In the genomic region with DNA sequence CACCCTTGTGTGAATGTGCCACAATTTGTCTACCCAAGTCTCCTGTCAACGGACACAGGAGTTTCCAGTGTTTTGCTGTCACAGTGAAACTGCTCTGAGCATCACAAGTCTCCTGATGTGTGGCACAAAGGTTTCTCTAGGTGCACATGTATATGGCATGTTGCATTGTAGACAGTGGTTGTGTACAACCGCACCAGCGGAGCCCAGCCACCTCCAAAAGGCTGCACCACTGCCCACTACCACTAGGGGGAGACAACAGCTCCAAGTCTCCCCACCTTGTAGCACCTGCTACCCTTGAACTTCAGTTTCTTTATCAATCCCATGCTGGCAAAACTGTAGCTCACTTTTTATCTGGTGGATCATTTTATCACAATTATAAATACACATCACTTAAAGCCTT, we compare ENCODE assay signal across 9 cellular contexts.
DNase-seq lines count a peak whose midpoint lies in the region; TF ChIP-seq lines count a peak whose summit lies in the region.
"Had no signal": no experiment of that assay in that cellular context is flagged by ENCODE, and none has a peak within 500 bp of the region (broad histone marks: within the 10 kb centered on the region; RNA-seq: fewer than 3 reads in every experiment).

No MANE protein-coding gene starts in this region.

- no peak overlapping the region for H3K27ac Mint-ChIP-seq in HFFc6
- no peak overlapping the region for H3K27ac Mint-ChIP-seq in neural crest cell (ENCODE audit: unreplicated experiment)

- no peaks in the 10 kb centered on the region for H3K9me3 ChIP-seq in WERI-Rb-1 (ENCODE audit: severe bottlenecking)
- peaks cover 0 to 18% (median 13%) of the 10 kb centered on the region in 3 donors for H3K9me3 ChIP-seq in tibial artery

- H3K4me3 Mint-ChIP-seq in HFFc6 (no peak overlapping the region), neural crest cell (no peak overlapping the region)

- H3K9me3 Mint-ChIP-seq in HFFc6 (no peaks in the 10 kb centered on the region), neural crest cell (peaks cover 8% of the 10 kb centered on the region)

- H3K36me3 Mint-ChIP-seq in HFFc6 (ENCODE audit: low read depth): no peaks in the 10 kb centered on the region; the same call in none of the 2 replicates
- peaks cover 3% of the 10 kb centered on the region for H3K36me3 Mint-ChIP-seq in neural crest cell (ENCODE audit: low read depth)

- H3K27ac ChIP-seq in WERI-Rb-1 (no peak overlapping the region), tibial artery (no peak overlapping the region)

- H3K4me1 Mint-ChIP-seq in HFFc6 (ENCODE audit: low read depth): peaks cover 11% of the 10 kb centered on the region
- no peaks in the 10 kb centered on the region for H3K4me1 Mint-ChIP-seq in neural crest cell

- intact Hi-C loops in tibial artery (cut with DNase I; ENCODE audit: low total_unique reads): no loop called here

- DNase-seq in SKM-1 treated with dmso at 0.1 percent for 144 hours (lab: John Stamatoyannopoulos, UW; ENCODE audit: unreplicated experiment): peak; percentile 38
- no peak for DNase-seq in SKM-1 (lab: John Stamatoyannopoulos, UW; ENCODE audit: unreplicated experiment)
- no peak for DNase-seq in HFFc6
- no peak for DNase-seq in WERI-Rb-1
- no peak for DNase-seq in neural crest cell (ENCODE audit: low read depth, low spot score)
- no peak for DNase-seq in tibial artery
- DNase-seq in T-helper 2 cell: no peak
- no peak for DNase-seq in activated naive CD4-positive, alpha-beta T cell treated with Interleukin-2 at 50 U/mL for 16 hours
- DNase-seq: kidney glomerular epithelial cell had no signal

- peak; percentile 83 for TF ChIP-seq CTCF in HFFc6 (IDR thresholded peaks at IDR 0.05)
- TF ChIP-seq CTCF in WERI-Rb-1 (IDR thresholded peaks at IDR 0.05; ENCODE audit: low read depth, low read length): peak; percentile 86
- TF ChIP-seq CTCF in neural crest cell (conservative IDR thresholded peaks at IDR 0.05): peak; percentile 63
- TF ChIP-seq CTCF in tibial artery (IDR thresholded peaks at IDR 0.05): no peak

- no peak overlapping the region for H3K4me3 ChIP-seq in WERI-Rb-1 (ENCODE audit: low read depth, low read length)
- H3K4me3 ChIP-seq in tibial artery: no peak overlapping the region

- H3K36me3 ChIP-seq in WERI-Rb-1: no peaks in the 10 kb centered on the region
- no peaks in the 10 kb centered on the region for H3K36me3 ChIP-seq in tibial artery

- H3K27me3 Mint-ChIP-seq in HFFc6 (ENCODE audit: insufficient read depth) (no peaks in the 10 kb centered on the region; the same call in 1 of the 2 replicates), neural crest cell (ENCODE audit: low read depth) (peaks cover 3% of the 10 kb centered on the region)

- no peaks in the 10 kb centered on the region for H3K4me1 ChIP-seq in tibial artery

- H3K27me3 ChIP-seq in WERI-Rb-1 (ENCODE audit: insufficient read depth, low read depth, severe bottlenecking) (no peaks in the 10 kb centered on the region), tibial artery (peaks cover 0 to 7% of the 10 kb centered on the region in 2 donors)

Comparison
In these comparisons a context has a peak if more than half of its experiments do, and no peak if none do; other contexts are left out.
1. CTCF ChIP-seq: peak in HFFc6 (single experiment), WERI-Rb-1 (single experiment) and neural crest cell (single experiment); none in tibial artery (0 of 2).